ENCODE assay signal across 9 cellular contexts in genomic region chr17:45433136-45433535, GRCh38. TPM values are rescaled to one million over a fixed set of nuclear protein-coding genes. Genes with fewer than 3 reads are reported as not detected.
DNase-seq lines count a peak whose midpoint lies in the region; ATAC-seq and TF ChIP-seq lines count a peak whose summit lies in the region.
"Had no signal": no experiment of that assay in that cellular context is flagged by ENCODE, and none has a peak within 500 bp of the region (broad histone marks: within the 10 kb centered on the region; RNA-seq: fewer than 3 reads in every experiment).

No MANE protein-coding gene starts in this region.

- CTCF ChIA-PET in PC-9 (lab: Charles Lee), result no interaction called here

- H3K4me1 Mint-ChIP-seq in osteocyte (ENCODE audit: unreplicated experiment), result peaks cover 24% of the 10 kb centered on the region

- POLR2A ChIA-PET in PC-9 (lab: Charles Lee; ENCODE audit: unreplicated experiment), result no interaction called here

- no peaks in the 10 kb centered on the region for H3K9me2 ChIP-seq in PC-9 (ENCODE audit: insufficient read depth)

- no peaks in the 10 kb centered on the region for H3K9me3 ChIP-seq in ES-I3 (ENCODE audit: control insufficient read depth, insufficient read depth, low read length)
- no peaks in the 10 kb centered on the region for H3K9me3 ChIP-seq in PC-9 (ENCODE audit: insufficient read depth, low read depth)

- H4K20me1 ChIP-seq in PC-9 (ENCODE audit: insufficient read depth), result no peaks in the 10 kb centered on the region

- no TSS peak for BruUV-seq in PC-9 (replicated peaks; lab: Mats Ljungman, UMichigan)

- H3K79me2 ChIP-seq in PC-9 (ENCODE audit: low read depth), result no peaks in the 10 kb centered on the region

- TF ChIP-seq CTCF in PC-9 (conservative IDR thresholded peaks at IDR 0.05) (no peak), osteocyte (IDR thresholded peaks at IDR 0.05) (no peak)

- no peaks in the 10 kb centered on the region for H3K9me3 Mint-ChIP-seq in osteocyte (ENCODE audit: unreplicated experiment)

- peaks cover 11% of the 10 kb centered on the region for H3K36me3 Mint-ChIP-seq in osteocyte (ENCODE audit: unreplicated experiment)

- 0 out of 2 replicates have a peak overlapping the region, but pooled peaks have one; percentile 33 for H2AFZ ChIP-seq in PC-9

- H3K4me1 ChIP-seq in ES-I3 (ENCODE audit: insufficient read depth, low read length), result peaks cover 28% of the 10 kb centered on the region; the same call in 1 of the 2 replicates
- H3K4me1 ChIP-seq in PC-9 (replicated peaks; ENCODE audit: insufficient read depth), result peaks cover 21% of the 10 kb centered on the region
- H3K4me1 ChIP-seq: foreskin keratinocyte had no signal

- peak overlapping the region; percentile 52 for H3K4me3 Mint-ChIP-seq in osteocyte (ENCODE audit: unreplicated experiment)

- ATAC-seq in GM18861 (IDR thresholded peaks at IDR 0.05; ENCODE audit: unreplicated experiment), result no peak
- ATAC-seq: foreskin keratinocyte had no signal

- H3K4me3 ChIP-seq in PC-9, result peak overlapping the region; percentile 96; the same call in 1 of the 2 replicates

- H3K27me3 ChIP-seq in PC-9 (ENCODE audit: insufficient read depth, low read depth), result no peaks in the 10 kb centered on the region

- H3K4me2 ChIP-seq in PC-9, result peak overlapping the region; percentile 92

- H3K36me3 ChIP-seq in ES-I3 (ENCODE audit: insufficient read depth, low read length) (no peaks in the 10 kb centered on the region), PC-9 (ENCODE audit: low read depth) (no peaks in the 10 kb centered on the region)

- DNase-seq in PC-9, result no peak
- DNase-seq in epithelial cell of prostate (ENCODE audit: low read depth, low spot score), result no peak
- DNase-seq in osteocyte (ENCODE audit: extremely low spot score, unreplicated experiment), result no peak
- no peak for DNase-seq in NCI-H82 treated with DMSO at 0.1 percent for 48 hours (lab: John Stamatoyannopoulos, UW; ENCODE audit: unreplicated experiment)
- DNase-seq in NOMO-1 treated with dmso at 0.1 percent for 144 hours (lab: John Stamatoyannopoulos, UW; ENCODE audit: unreplicated experiment), result no peak
- DNase-seq in activated CD4-positive, alpha-beta T cell treated with anti-CD3 and anti-CD28 coated beads for 1 hour, result no peak
- DNase-seq: foreskin keratinocyte had no signal

- intact Hi-C loops in PC-9 (cut with micrococcal nuclease; ENCODE audit: unreplicated experiment), result no loop called here

- H3F3A ChIP-seq in PC-9 (ENCODE audit: insufficient read depth, low read depth), result peaks cover 44% of the 10 kb centered on the region

- peaks cover 21% of the 10 kb centered on the region for H3K27me3 Mint-ChIP-seq in osteocyte (ENCODE audit: unreplicated experiment)

- H3K27ac ChIP-seq in PC-9 (no peak overlapping the region), epithelial cell of prostate (peak overlapping the region; percentile 95)
- H3K27ac ChIP-seq: foreskin keratinocyte had no signal

- peak overlapping the region; percentile 55; the same call in 1 of the 2 replicates for H3K9ac ChIP-seq in ES-I3 (ENCODE audit: low read depth, low read length)

- H3K27ac Mint-ChIP-seq in osteocyte (ENCODE audit: unreplicated experiment), result no peak overlapping the region

RNA-seq across cellular contexts. Expression of gene ARHGAP27, which starts 0.5 kb away (rescaled TPM):
- 60.6 and 61.4 TPM in 2 replicates for total RNA-seq in PC-9 (2021)
- total RNA-seq in osteocyte, result 0.99 and 1.6 TPM in 2 replicates

RNA-seq across cellular contexts. Expression of gene PLEKHM1, which starts 57.4 kb away (rescaled TPM):
- total RNA-seq in PC-9 (2021) (42.5 and 49.6 TPM in 2 replicates), osteocyte (41.0 and 41.7 TPM in 2 replicates)

Comparison
In these comparisons a context has a peak if more than half of its experiments do, and no peak if none do; other contexts are left out.
1. RNA of gene ARHGAP27, which starts 0.5 kb away (total RNA-seq): 60.6 to 61.4 TPM in PC-9; 0.99 to 1.6 TPM in osteocyte; every median in the first group is over 10 times any median in the second.